In genomic region chr21:15856813-15857212, GRCh38 we compare ENCODE assay signal across 33 cellular contexts.
"Had no signal": no experiment of that assay in that cellular context is flagged by ENCODE, and none has a peak within 500 bp of the region (broad histone marks: within the 10 kb centered on the region; RNA-seq: fewer than 3 reads in every experiment).

No MANE protein-coding gene starts in this region.

- H3K9me3 ChIP-seq: MG63 had no signal

- H3K4me2 ChIP-seq: KMS-11 had no signal

- H3K27me3 ChIP-seq: MG63 had no signal

- DNase-seq: Karpas-422, Kasumi-1, KBM-7, KG1, MG63, MM.1S, NCI-H1048, NCI-H1092, NCI-H1092 treated with DMSO at 0.1 percent for 48 hours, NCI-H1105, NCI-H1105 treated with DMSO at 0.1 percent for 48 hours, NCI-H1417 treated with DMSO at 0.1 percent for 48 hours, NCI-H1436, NCI-H1436 treated with DMSO at 0.1 percent for 48 hours, NCI-H146, NCI-H1694, NCI-H1694 treated with DMSO at 0.1 percent for 48 hours, NCI-H187, NCI-H187 treated with DMSO at 0.1 percent for 48 hours, NCI-H1930, NCI-H2029, NCI-H2029 treated with DMSO at 0.1 percent for 48 hours, NCI-H2081, NCI-H2081 treated with DMSO at 0.1 percent for 48 hours, NCI-H2107, NCI-H2171, NCI-H2171 treated with DMSO at 0.1 percent for 48 hours, NCI-H2227 treated with DMSO at 0.1 percent for 48 hours, NCI-H226, NCI-H345, NCI-H446, NCI-H446 treated with DMSO at 0.1 percent for 48 hours had no signal

- H3K9ac ChIP-seq: KMS-11 had no signal

- H3K27ac ChIP-seq: KMS-11 had no signal

- H3K4me3 ChIP-seq: MG63 had no signal
